ENCODE assay signal across 8 cellular contexts in the genomic region with DNA sequence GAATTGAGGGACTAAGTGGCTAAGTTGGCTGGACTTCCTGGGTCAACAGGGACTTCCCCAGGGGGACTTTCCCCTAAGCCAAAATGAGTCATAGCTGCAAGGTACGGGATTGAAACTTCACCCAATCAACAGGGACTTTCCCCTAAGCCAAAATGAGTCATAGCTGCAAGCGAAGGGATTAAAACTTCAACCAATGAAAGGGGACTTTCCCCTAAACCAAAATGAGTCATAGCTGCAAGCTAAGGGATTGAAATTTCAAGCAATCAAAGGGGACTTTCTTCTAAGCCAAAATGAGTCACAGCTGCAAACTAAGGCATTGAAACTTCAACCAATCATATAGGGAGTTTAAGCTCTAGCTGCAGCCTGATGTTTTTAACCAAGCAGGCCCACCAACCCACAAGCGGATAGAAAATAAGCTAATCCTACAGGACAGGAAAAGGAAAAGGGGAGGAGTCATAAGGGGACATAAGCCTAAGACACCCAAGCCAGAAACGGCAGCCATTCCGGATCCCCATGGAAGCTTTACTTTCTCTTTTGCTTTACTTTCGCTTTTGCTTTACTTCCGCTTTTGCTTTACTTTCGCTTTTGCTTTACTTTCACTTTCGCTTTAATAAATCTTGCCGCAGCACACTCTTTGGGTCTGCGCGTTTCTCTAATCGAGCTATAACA.
DNase-seq lines count a peak whose midpoint lies in the region; ATAC-seq and TF ChIP-seq lines count a peak whose summit lies in the region.

No MANE protein-coding gene starts in this region.

- H3K4me3 ChIP-seq in lower leg skin (ENCODE audit: low read depth, poor library complexity, severe bottlenecking) = no peak overlapping the region

- WGBS in lower leg skin, 2 donors = 79 to 81% methylated on average over 13 of the region's 13 CpGs

- H3K27ac Mint-ChIP-seq in activated naive CD8-positive, alpha-beta T cell = peak overlapping the region; percentile 98
- peak overlapping the region; percentile 76 to 89 for H3K27ac Mint-ChIP-seq in natural killer cell

- H3K4me3 Mint-ChIP-seq in activated naive CD8-positive, alpha-beta T cell = peak overlapping the region; percentile 61
- H3K4me3 Mint-ChIP-seq in natural killer cell = peak overlapping the region; percentile 61

- TF ChIP-seq CTCF in natural killer cell (IDR thresholded peaks at IDR 0.05) = no peak
- TF ChIP-seq CTCF in lower leg skin (IDR thresholded peaks at IDR 0.05) = no peak

- DNase-seq in activated gamma-delta T cell treated with Interleukin-2 at 50 U/mL for 16 hours = peak; percentile 27
- DNase-seq in activated gamma-delta T cell (lab: John Stamatoyannopoulos, UW) = no peak
- peak; percentile 90 for DNase-seq in RPMI7951 (ENCODE audit: low read depth)
- DNase-seq in natural killer cell = no peak
- DNase-seq in NCI-H1105 (lab: John Stamatoyannopoulos, UW) = no peak
- DNase-seq in lower leg skin (ENCODE audit: low spot score in 2 of 2) = no peak

- peaks cover 48% of the 10 kb centered on the region for H3K4me1 Mint-ChIP-seq in activated naive CD8-positive, alpha-beta T cell (ENCODE audit: low read depth)
- peaks cover 14 to 16% of the 10 kb centered on the region in 2 donors for H3K4me1 Mint-ChIP-seq in natural killer cell

- no peak for TF ChIP-seq POLR2A in lower leg skin (IDR thresholded peaks at IDR 0.05)

- intact Hi-C loops in natural killer cell (cut with micrococcal nuclease) (no loop called here), lower leg skin (cut with DNase I; ENCODE audit: low total_unique reads) (no loop called here)

- H3K36me3 Mint-ChIP-seq in activated naive CD8-positive, alpha-beta T cell = peaks cover 7% of the 10 kb centered on the region
- H3K36me3 Mint-ChIP-seq in natural killer cell = peaks cover 8% of the 10 kb centered on the region

- H3K27me3 Mint-ChIP-seq in activated naive CD8-positive, alpha-beta T cell = no peaks in the 10 kb centered on the region
- H3K27me3 Mint-ChIP-seq in natural killer cell (ENCODE audit: low read depth in 2 of 2) = no peaks in the 10 kb centered on the region

- peaks cover 6% of the 10 kb centered on the region for H3K9me3 Mint-ChIP-seq in activated naive CD8-positive, alpha-beta T cell (ENCODE audit: low read depth)
- peaks cover 7 to 16% of the 10 kb centered on the region in 2 donors for H3K9me3 Mint-ChIP-seq in natural killer cell

- peak; percentile 74 for ATAC-seq in HG03159 (IDR thresholded peaks at IDR 0.05; ENCODE audit: unreplicated experiment)
- peak; percentile 73 to 76 (median 75) for ATAC-seq in natural killer cell

Comparison
In these comparisons a context has a peak if more than half of its experiments do, and no peak if none do; other contexts are left out.
1. DNase-seq: peak in activated gamma-delta T cell treated with Interleukin-2 at 50 U/mL for 16 hours (single experiment) and RPMI7951 (single experiment); none in activated gamma-delta T cell (single experiment), natural killer cell (single experiment), NCI-H1105 (single experiment) and lower leg skin (0 of 2).